ENCODE assay signal across 24 cellular contexts in the genomic region with DNA sequence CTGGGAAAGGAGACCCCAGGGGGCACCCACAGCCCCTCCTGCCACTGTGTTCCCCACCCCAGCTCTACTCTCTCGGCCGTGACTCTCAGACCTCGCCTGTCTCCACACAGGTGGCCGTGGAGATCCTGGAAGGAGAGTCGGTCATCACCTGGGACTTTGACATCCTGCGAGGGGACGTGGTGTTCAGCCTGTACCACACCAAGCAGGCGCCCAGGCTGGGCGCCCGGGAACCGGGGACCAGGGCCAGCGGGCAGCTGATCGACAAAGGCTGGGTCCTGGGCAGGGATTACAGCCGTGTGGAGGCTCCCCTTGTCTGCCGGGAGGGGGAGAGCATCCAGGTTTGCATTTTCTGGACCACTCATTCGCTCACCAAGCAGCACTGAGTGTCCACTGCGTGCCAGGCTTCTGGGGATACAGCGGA. TPM values are rescaled to one million over a fixed set of nuclear protein-coding genes. Genes with fewer than 3 reads are reported as not detected.
"Had no signal": no experiment of that assay in that cellular context is flagged by ENCODE, and none has a peak within 500 bp of the region (broad histone marks: within the 10 kb centered on the region; RNA-seq: fewer than 3 reads in every experiment).

No MANE protein-coding gene starts in this region.

- H3K9me2 ChIP-seq: SK-N-SH had no signal

- H3K27ac ChIP-seq: KMS-11, RWPE1 had no signal

- H3K4me3 ChIP-seq: K562 had no signal

- H3K9me3 ChIP-seq: SK-N-SH had no signal

- H3K9ac ChIP-seq: KMS-11, SK-N-SH had no signal

- H3K4me2 ChIP-seq: KMS-11, SK-N-SH had no signal

- FAIRE-seq: K562 had no signal

- ATAC-seq: K562, Panc1 had no signal

- DNase-seq: Kasumi-1, MM.1S, NCI-H1105, NCI-H1417, NCI-H1436 treated with DMSO at 0.1 percent for 48 hours, NCI-H1694, NCI-H187 treated with DMSO at 0.1 percent for 48 hours, NCI-H2081, NCI-H2107, NCI-H226, NCI-H446, NCI-H510A, NCI-H524 treated with DMSO at 0.1 percent for 48 hours, NCI-H69, NCI-H774, SHP77, SK-N-SH, SW 1271 had no signal

RNA-seq across cellular contexts. Expression of a gene that starts 50.2 kb away (rescaled TPM):
- total RNA-seq: HT1080, K562 had no signal

RNA-seq across cellular contexts. Expression of a gene that starts 57.4 kb away (rescaled TPM):
- total RNA-seq: K562 had no signal
- polyA plus RNA-seq: IgD-negative memory B cell, K562, SK-N-SH had no signal
